ENCODE assay signal across 23 cellular contexts in genomic region chr2:134416018-134416417, GRCh38.
"Had no signal": no experiment of that assay in that cellular context is flagged by ENCODE, and none has a peak within 500 bp of the region (broad histone marks: within the 10 kb centered on the region; RNA-seq: fewer than 3 reads in every experiment).

No MANE protein-coding gene starts in this region.

- H3K27ac ChIP-seq: SJCRH30 had no signal

- H3K4me3 ChIP-seq: MG63, SJCRH30 had no signal

- DNase-seq: Karpas-422, KG1, MG63, NCI-H1092, NCI-H1105 treated with DMSO at 0.1 percent for 48 hours, NCI-H1417 treated with DMSO at 0.1 percent for 48 hours, NCI-H146, NCI-H1694 treated with DMSO at 0.1 percent for 48 hours, NCI-H1930, NCI-H2081 treated with DMSO at 0.1 percent for 48 hours, NCI-H2171, NCI-H226, NCI-H446, NCI-H510A, NCI-H524 treated with DMSO at 0.1 percent for 48 hours, NCI-H69, NCI-H774, SHP77 treated with DMSO at 0.1 percent for 48 hours had no signal

- H3K4me3 Mint-ChIP-seq: IgD-negative memory B cell had no signal

- H3K9me3 Mint-ChIP-seq: IgD-negative memory B cell had no signal

- ATAC-seq: Panc1, Right ventricle myocardium inferior, SK-N-SH treated with all-trans-retinoic acid at 6 μM for 48 hours had no signal

- H3K9me3 ChIP-seq: MG63, SJCRH30 had no signal

- H3K27me3 ChIP-seq: MG63, SJCRH30 had no signal

- H3K36me3 ChIP-seq: MG63 had no signal
